Comparison of ENCODE assay signal across 1 cellular context in the genomic region with DNA sequence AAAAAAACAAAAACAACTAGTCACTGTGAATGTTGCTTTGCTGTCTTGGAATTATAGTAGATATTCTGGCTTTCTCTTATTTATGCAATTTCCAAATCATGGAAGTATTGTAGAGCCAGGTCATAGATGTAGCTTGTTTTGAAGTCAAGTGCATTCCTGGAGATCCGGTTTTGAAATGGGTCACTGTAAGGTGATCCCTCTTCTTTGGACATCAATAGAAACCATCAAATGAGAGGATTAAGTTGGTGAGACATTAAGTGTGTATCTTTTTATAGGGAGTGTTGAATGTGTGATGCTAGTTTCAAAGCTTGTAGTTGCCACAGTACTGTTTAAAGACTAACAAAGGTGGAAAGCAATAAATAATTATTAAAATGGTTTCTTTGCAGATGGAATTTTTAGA.
TF ChIP-seq lines count a peak whose summit lies in the region.

No MANE protein-coding gene starts in this region.

TF ChIP-seq in GM23338, 12 proteins besides CTCF, POLR2A, EP300 and RAD21 (continued from another document):
- TF ChIP-seq, protein P1, sequence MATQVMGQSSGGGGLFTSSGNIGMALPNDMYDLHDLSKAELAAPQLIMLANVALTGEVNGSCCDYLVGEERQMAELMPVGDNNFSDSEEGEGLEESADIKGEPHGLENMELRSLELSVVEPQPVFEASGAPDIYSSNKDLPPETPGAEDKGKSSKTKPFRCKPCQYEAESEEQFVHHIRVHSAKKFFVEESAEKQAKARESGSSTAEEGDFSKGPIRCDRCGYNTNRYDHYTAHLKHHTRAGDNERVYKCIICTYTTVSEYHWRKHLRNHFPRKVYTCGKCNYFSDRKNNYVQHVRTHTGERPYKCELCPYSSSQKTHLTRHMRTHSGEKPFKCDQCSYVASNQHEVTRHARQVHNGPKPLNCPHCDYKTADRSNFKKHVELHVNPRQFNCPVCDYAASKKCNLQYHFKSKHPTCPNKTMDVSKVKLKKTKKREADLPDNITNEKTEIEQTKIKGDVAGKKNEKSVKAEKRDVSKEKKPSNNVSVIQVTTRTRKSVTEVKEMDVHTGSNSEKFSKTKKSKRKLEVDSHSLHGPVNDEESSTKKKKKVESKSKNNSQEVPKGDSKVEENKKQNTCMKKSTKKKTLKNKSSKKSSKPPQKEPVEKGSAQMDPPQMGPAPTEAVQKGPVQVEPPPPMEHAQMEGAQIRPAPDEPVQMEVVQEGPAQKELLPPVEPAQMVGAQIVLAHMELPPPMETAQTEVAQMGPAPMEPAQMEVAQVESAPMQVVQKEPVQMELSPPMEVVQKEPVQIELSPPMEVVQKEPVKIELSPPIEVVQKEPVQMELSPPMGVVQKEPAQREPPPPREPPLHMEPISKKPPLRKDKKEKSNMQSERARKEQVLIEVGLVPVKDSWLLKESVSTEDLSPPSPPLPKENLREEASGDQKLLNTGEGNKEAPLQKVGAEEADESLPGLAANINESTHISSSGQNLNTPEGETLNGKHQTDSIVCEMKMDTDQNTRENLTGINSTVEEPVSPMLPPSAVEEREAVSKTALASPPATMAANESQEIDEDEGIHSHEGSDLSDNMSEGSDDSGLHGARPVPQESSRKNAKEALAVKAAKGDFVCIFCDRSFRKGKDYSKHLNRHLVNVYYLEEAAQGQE (IDR thresholded peaks at IDR 0.05; ENCODE audit: unreplicated experiment): no peak
- TF ChIP-seq, protein P2, sequence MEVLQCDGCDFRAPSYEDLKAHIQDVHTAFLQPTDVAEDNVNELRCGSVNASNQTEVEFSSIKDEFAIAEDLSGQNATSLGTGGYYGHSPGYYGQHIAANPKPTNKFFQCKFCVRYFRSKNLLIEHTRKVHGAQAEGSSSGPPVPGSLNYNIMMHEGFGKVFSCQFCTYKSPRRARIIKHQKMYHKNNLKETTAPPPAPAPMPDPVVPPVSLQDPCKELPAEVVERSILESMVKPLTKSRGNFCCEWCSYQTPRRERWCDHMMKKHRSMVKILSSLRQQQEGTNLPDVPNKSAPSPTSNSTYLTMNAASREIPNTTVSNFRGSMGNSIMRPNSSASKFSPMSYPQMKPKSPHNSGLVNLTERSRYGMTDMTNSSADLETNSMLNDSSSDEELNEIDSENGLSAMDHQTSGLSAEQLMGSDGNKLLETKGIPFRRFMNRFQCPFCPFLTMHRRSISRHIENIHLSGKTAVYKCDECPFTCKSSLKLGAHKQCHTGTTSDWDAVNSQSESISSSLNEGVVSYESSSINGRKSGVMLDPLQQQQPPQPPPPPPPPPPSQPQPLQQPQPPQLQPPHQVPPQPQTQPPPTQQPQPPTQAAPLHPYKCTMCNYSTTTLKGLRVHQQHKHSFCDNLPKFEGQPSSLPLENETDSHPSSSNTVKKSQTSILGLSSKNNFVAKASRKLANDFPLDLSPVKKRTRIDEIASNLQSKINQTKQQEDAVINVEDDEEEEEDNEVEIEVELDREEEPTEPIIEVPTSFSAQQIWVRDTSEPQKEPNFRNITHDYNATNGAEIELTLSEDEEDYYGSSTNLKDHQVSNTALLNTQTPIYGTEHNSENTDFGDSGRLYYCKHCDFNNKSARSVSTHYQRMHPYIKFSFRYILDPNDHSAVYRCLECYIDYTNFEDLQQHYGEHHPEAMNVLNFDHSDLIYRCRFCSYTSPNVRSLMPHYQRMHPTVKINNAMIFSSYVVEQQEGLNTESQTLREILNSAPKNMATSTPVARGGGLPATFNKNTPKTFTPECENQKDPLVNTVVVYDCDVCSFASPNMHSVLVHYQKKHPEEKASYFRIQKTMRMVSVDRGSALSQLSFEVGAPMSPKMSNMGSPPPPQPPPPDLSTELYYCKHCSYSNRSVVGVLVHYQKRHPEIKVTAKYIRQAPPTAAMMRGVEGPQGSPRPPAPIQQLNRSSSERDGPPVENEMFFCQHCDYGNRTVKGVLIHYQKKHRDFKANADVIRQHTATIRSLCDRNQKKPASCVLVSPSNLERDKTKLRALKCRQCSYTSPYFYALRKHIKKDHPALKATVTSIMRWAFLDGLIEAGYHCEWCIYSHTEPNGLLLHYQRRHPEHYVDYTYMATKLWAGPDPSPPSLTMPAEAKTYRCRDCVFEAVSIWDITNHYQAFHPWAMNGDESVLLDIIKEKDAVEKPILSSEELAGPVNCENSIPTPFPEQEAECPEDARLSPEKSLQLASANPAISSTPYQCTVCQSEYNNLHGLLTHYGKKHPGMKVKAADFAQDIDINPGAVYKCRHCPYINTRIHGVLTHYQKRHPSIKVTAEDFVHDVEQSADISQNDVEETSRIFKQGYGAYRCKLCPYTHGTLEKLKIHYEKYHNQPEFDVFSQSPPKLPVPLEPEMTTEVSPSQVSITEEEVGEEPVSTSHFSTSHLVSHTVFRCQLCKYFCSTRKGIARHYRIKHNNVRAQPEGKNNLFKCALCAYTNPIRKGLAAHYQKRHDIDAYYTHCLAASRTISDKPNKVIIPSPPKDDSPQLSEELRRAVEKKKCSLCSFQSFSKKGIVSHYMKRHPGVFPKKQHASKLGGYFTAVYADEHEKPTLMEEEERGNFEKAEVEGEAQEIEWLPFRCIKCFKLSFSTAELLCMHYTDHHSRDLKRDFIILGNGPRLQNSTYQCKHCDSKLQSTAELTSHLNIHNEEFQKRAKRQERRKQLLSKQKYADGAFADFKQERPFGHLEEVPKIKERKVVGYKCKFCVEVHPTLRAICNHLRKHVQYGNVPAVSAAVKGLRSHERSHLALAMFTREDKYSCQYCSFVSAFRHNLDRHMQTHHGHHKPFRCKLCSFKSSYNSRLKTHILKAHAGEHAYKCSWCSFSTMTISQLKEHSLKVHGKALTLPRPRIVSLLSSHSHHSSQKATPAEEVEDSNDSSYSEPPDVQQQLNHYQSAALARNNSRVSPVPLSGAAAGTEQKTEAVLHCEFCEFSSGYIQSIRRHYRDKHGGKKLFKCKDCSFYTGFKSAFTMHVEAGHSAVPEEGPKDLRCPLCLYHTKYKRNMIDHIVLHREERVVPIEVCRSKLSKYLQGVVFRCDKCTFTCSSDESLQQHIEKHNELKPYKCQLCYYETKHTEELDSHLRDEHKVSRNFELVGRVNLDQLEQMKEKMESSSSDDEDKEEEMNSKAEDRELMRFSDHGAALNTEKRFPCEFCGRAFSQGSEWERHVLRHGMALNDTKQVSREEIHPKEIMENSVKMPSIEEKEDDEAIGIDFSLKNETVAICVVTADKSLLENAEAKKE (CRISPR knock-in tag; IDR thresholded peaks at IDR 0.05): no peak
- TF ChIP-seq ZNF331 (CRISPR knock-in tag; IDR thresholded peaks at IDR 0.05; ENCODE audit: low read depth) (no peak), EZH2phosphoT487 (IDR thresholded peaks at IDR 0.05; ENCODE audit: unreplicated experiment) (no peak)
